7 cellular contexts compared by ENCODE assay signal in the genomic region with DNA sequence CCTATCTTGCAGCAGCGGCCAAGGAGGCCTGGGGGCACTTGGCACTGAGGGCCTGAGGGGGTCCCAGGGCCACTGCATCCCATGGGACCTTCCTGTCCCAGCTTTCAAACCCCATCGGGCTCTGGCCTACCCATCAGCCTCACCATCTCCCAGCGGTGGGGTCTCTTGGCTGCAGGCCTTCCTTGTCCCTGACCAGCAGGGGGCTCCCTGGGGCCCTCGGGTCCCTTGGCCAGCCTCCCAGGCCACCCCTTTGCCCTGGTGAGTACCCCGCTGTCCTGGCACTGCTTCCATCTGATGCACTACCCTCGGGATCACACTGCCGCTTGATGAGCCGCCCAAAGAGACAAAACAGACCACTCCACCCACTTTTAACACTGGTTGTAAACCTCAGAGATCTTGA.
DNase-seq lines count a peak whose midpoint lies in the region; ATAC-seq and TF ChIP-seq lines count a peak whose summit lies in the region.

No MANE protein-coding gene starts in this region.

- DNase-seq in NAMALWA (ENCODE audit: low spot score) (peak; percentile 72), adipocyte (ENCODE audit: low read depth) (peak; percentile 33), SW480 (ENCODE audit: low spot score) (no peak)

- no peaks in the 10 kb centered on the region for H3K9me3 ChIP-seq in adipocyte (ENCODE audit: control insufficient read depth, low read length)

- H3K27me3 ChIP-seq in adipocyte (replicated peaks; ENCODE audit: control insufficient read depth, insufficient read depth, low read length): peaks cover 8% of the 10 kb centered on the region

- H3K36me3 Mint-ChIP-seq in nephron (ENCODE audit: low read depth): no peaks in the 10 kb centered on the region

- peak; percentile 74 for TF ChIP-seq CTCF in GM12872 (IDR thresholded peaks at IDR 0.05; ENCODE audit: insufficient read depth, low read depth, low read length)
- peak; percentile 14 to 38 (median 34) for TF ChIP-seq CTCF in nephron (IDR thresholded peaks at IDR 0.05; ENCODE audit: unreplicated experiment in 3 of 3)

- no peak overlapping the region for H3K4me3 ChIP-seq in adipocyte (ENCODE audit: low read length)

- H3K4me3 Mint-ChIP-seq in nephron: no peak overlapping the region

- H3K4me1 ChIP-seq in adipocyte (ENCODE audit: control insufficient read depth, insufficient read depth, low read length): no peaks in the 10 kb centered on the region

- H3K9ac ChIP-seq in adipocyte (ENCODE audit: low read length): no peak overlapping the region

- no peaks in the 10 kb centered on the region for H3K9me3 Mint-ChIP-seq in nephron

- H3K27me3 Mint-ChIP-seq in nephron (ENCODE audit: low read depth): peaks cover 9% of the 10 kb centered on the region

- no peak overlapping the region for H3K27ac Mint-ChIP-seq in nephron

- no peaks in the 10 kb centered on the region for H3K4me1 Mint-ChIP-seq in nephron

- ATAC-seq in HG02852 (IDR thresholded peaks at IDR 0.05; ENCODE audit: unreplicated experiment) (no peak), GM21619 (IDR thresholded peaks at IDR 0.05; ENCODE audit: unreplicated experiment) (no peak)

- H3K36me3 ChIP-seq in adipocyte (ENCODE audit: control insufficient read depth, insufficient read depth, low read length, severe bottlenecking): no peaks in the 10 kb centered on the region
